ENCODE assay signal across 11 cellular contexts in genomic region chr1:234271243-234271606, GRCh38.
DNase-seq lines count a peak whose midpoint lies in the region; ATAC-seq and TF ChIP-seq lines count a peak whose summit lies in the region.
"Had no signal": no experiment of that assay in that cellular context is flagged by ENCODE, and none has a peak within 500 bp of the region (broad histone marks: within the 10 kb centered on the region; RNA-seq: fewer than 3 reads in every experiment).

No MANE protein-coding gene starts in this region.

- H3K27me3 ChIP-seq in right cardiac atrium (ENCODE audit: control insufficient read depth, insufficient read depth): no peaks in the 10 kb centered on the region

- H3K9me3 ChIP-seq in right cardiac atrium (ENCODE audit: control insufficient read depth, low read length): no peaks in the 10 kb centered on the region
- H3K9me3 ChIP-seq: left ventricle myocardium inferior had no signal

- no peaks in the 10 kb centered on the region for H3K4me1 ChIP-seq in right cardiac atrium (ENCODE audit: control insufficient read depth, insufficient read depth, low read length)
- H3K4me1 ChIP-seq: left ventricle myocardium inferior had no signal

- no peak overlapping the region for H3K27ac ChIP-seq in right cardiac atrium (ENCODE audit: low read length)
- H3K27ac ChIP-seq: left ventricle myocardium inferior, VCaP had no signal

- intact Hi-C loops in right cardiac atrium (cut with DNase I): no loop called here

- no peak for TF ChIP-seq CTCF in GM12865 (IDR thresholded peaks at IDR 0.05; ENCODE audit: insufficient read depth, low read depth, low read length, missing control alignments)

- H3K4me3 ChIP-seq in GM12865 (ENCODE audit: low read depth, low read length): no peak overlapping the region
- H3K4me3 ChIP-seq in right cardiac atrium (ENCODE audit: low read length): no peak overlapping the region
- H3K4me3 ChIP-seq: left ventricle myocardium inferior had no signal

- 72% methylated on average over 4 of the region's 4 CpGs for WGBS in right cardiac atrium

- DNase-seq in GM12865 (ENCODE audit: low read depth) (peak; percentile 84), right cardiac atrium (no peak), NK-92 (lab: John Stamatoyannopoulos, UW; ENCODE audit: unreplicated experiment) (no peak), Kasumi-1 (lab: John Stamatoyannopoulos, UW) (no peak)
- no peak for DNase-seq in effector CD4-positive, alpha-beta T cell
- DNase-seq: CD8-positive, alpha-beta memory T cell; left ventricle myocardium inferior had no signal

- ATAC-seq in GM19035 (IDR thresholded peaks at IDR 0.05; ENCODE audit: unreplicated experiment): peak; percentile 93
- ATAC-seq in HG02623 (IDR thresholded peaks at IDR 0.05; ENCODE audit: unreplicated experiment): peak; percentile 94
- peak; percentile 95 for ATAC-seq in HG03460 (IDR thresholded peaks at IDR 0.05; ENCODE audit: unreplicated experiment)
- ATAC-seq in right cardiac atrium: no peak

Comparison
In these comparisons a context has a peak if more than half of its experiments do, and no peak if none do; other contexts are left out.
1. ATAC-seq: peak in GM19035 (single experiment), HG02623 (single experiment) and HG03460 (single experiment); none in right cardiac atrium (0 of 2).